ENCODE assay signal across 22 cellular contexts in genomic region chr7:55642266-55642665, GRCh38.
"Had no signal": no experiment of that assay in that cellular context is flagged by ENCODE, and none has a peak within 500 bp of the region (broad histone marks: within the 10 kb centered on the region; RNA-seq: fewer than 3 reads in every experiment).

No MANE protein-coding gene starts in this region.

- DNase-seq: activated CD4-positive, alpha-beta T cell treated with anti-CD3 and anti-CD28 coated beads, Interleukin-2, amount 50 U/mL, for 1 hour; activated CD4-positive, CD25-positive, alpha-beta regulatory T cell treated with anti-CD3 and anti-CD28 coated beads, Interleukin-2, amount 50 U/mL, for 72 hours; activated gamma-delta T cell treated with Interleukin-2 at 50 U/mL for 16 hours; activated T-cell treated with anti-CD3 and anti-CD28 coated beads, Interleukin-2, amount 50 U/mL, for 1 hour; brain microvascular endothelial cell; colonic mucosa; heart right ventricle; kidney; lower lobe of right lung; occipital lobe; posterior cingulate gyrus; stimulated activated CD4-positive, alpha-beta T cell treated with anti-CD3 and anti-CD28 coated beads, Interleukin-2, amount 100 ng/mL, for 24 hours; WERI-Rb-1 had no signal

- H3K27me3 ChIP-seq: ascending aorta, brain microvascular endothelial cell, colonic mucosa, heart right ventricle, tibial nerve had no signal

- H3K4me3 Mint-ChIP-seq: neural crest cell; stimulated activated effector memory CD8-positive, alpha-beta T cell treated with anti-CD3 and anti-CD28 coated beads, Interleukin-12 subunit alpha, Interleukin-12 subunit beta, amount 100 ng/mL, for 72 hours had no signal

- H3K4me1 ChIP-seq: ascending aorta, colonic mucosa, lower lobe of right lung, tibial nerve had no signal

- H3K4me3 ChIP-seq: ascending aorta, colonic mucosa, heart right ventricle, lower lobe of right lung, tibial nerve had no signal

- H3K36me3 Mint-ChIP-seq: activated naive CD4-positive, alpha-beta T cell treated with anti-CD3 and anti-CD28 coated beads, Interleukin-2, amount 50 U/mL, for 72 hours; naive thymus-derived CD4-positive, alpha-beta T cell; stimulated activated effector memory CD8-positive, alpha-beta T cell treated with anti-CD3 and anti-CD28 coated beads, Interleukin-12 subunit alpha, Interleukin-12 subunit beta, amount 100 ng/mL, for 72 hours had no signal

- H3K9me3 Mint-ChIP-seq: activated naive CD4-positive, alpha-beta T cell treated with anti-CD3 and anti-CD28 coated beads, Interleukin-2, amount 50 U/mL, for 72 hours; stimulated activated effector memory CD8-positive, alpha-beta T cell treated with anti-CD3 and anti-CD28 coated beads, Interleukin-12 subunit alpha, Interleukin-12 subunit beta, amount 100 ng/mL, for 72 hours; stimulated activated naive CD8-positive, alpha-beta T cell treated with anti-CD3 and anti-CD28 coated beads, Interleukin-15, amount 100 ng/mL, for 72 hours; T-helper 2 cell treated with Interferon-gamma antibody and Interleukin-4, amounts not matched to agents 5 μg/mL and 100 μg/mL, for 36 hours had no signal

- H3K9me3 ChIP-seq: ascending aorta, colonic mucosa, lower lobe of right lung had no signal

- H3K36me3 ChIP-seq: ascending aorta, brain microvascular endothelial cell, colonic mucosa, heart right ventricle, lower lobe of right lung, tibial nerve, WERI-Rb-1 had no signal

- H3K27ac Mint-ChIP-seq: activated naive CD4-positive, alpha-beta T cell treated with anti-CD3 and anti-CD28 coated beads, Interleukin-2, amount 50 U/mL, for 72 hours; stimulated activated effector memory CD8-positive, alpha-beta T cell treated with anti-CD3 and anti-CD28 coated beads, Interleukin-12 subunit alpha, Interleukin-12 subunit beta, amount 100 ng/mL, for 72 hours had no signal

- H3K4me1 Mint-ChIP-seq: neural crest cell had no signal

- H3K27ac ChIP-seq: ascending aorta, brain microvascular endothelial cell, colonic mucosa, heart right ventricle, lower lobe of right lung, tibial nerve, WERI-Rb-1 had no signal

- H3K27me3 Mint-ChIP-seq: stimulated activated naive CD8-positive, alpha-beta T cell treated with anti-CD3 and anti-CD28 coated beads, Interleukin-15, amount 100 ng/mL, for 72 hours had no signal

- ATAC-seq: heart right ventricle, lower lobe of right lung, sciatic nerve had no signal
